ENCODE assay signal across 1 cellular context in the genomic region with DNA sequence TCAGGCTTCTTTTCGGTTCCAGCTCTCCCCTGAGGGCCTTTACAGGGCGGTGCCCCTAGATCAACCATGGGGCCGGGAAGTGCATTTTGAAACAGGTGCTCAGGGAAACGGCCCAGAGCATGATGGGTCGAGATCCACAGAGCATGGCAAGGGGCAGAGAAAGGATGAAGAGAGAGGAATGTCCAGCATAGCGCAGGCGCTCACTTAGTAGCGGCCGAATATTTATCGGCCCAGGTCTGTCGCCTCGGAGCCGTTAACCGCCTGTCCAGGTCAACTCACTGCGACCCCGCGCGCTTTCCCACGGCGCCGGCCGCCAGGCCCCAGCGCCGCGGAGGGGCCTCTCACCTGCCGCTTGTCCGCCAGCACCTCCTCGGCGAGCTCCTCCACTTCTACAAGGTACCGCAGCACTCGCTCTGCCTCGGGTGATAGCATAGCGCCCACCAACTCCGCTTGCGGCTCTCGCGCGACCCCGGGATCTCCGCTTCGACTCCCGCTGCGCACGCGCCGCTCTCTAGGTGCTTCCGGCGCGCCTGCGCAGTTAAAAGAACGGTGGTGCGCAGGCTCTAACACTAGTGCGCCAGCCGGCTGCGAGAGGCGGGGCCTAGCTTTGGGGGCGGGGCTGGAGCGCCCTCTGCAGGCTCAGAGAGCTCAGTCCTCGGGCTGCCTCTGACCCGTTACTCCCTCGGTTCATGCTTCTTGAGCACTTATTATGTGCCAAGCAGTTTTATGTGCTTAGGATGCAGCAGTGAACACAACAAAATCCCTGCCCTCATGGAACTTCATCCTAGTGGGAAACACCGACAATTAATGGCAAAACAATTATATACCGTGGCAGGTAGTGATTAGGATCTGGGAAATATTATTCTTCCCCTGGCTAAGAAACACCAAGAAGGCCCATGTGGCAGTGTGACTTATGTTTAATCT.
TF ChIP-seq lines count a peak whose summit lies in the region.

PDRG1 (minus strand) TSS at position 517 of the 924 bp plus-strand sequence; CDS start at position 432, 85 bp downstream.

TF ChIP-seq in HepG2, 621 proteins besides CTCF, POLR2A, EP300 and RAD21 (continued from another document and continues in another):
- TF ChIP-seq HMGA1 (CRISPR knock-in tag; conservative IDR thresholded peaks at IDR 0.05): no peak
- no peak for TF ChIP-seq TCF7 (IDR thresholded peaks at IDR 0.05; ENCODE audit: low read depth)
- no peak for TF ChIP-seq SRF (IDR thresholded peaks at IDR 0.05; ENCODE audit: low read depth, low read length)
- TF ChIP-seq MBNL3 (CRISPR knock-in tag; conservative IDR thresholded peaks at IDR 0.05): no peak
- no peak for TF ChIP-seq ZNF512 (CRISPR knock-in tag; IDR thresholded peaks at IDR 0.05)
- TF ChIP-seq, protein P1, sequence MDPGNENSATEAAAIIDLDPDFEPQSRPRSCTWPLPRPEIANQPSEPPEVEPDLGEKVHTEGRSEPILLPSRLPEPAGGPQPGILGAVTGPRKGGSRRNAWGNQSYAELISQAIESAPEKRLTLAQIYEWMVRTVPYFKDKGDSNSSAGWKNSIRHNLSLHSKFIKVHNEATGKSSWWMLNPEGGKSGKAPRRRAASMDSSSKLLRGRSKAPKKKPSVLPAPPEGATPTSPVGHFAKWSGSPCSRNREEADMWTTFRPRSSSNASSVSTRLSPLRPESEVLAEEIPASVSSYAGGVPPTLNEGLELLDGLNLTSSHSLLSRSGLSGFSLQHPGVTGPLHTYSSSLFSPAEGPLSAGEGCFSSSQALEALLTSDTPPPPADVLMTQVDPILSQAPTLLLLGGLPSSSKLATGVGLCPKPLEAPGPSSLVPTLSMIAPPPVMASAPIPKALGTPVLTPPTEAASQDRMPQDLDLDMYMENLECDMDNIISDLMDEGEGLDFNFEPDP (CRISPR knock-in tag; conservative IDR thresholded peaks at IDR 0.05): no peak
- TF ChIP-seq ZNF333 (CRISPR knock-in tag; IDR thresholded peaks at IDR 0.05; ENCODE audit: borderline replicate concordance): peak; percentile 68; the same call in 1 of the 2 replicates
- no peak for TF ChIP-seq MBD4 (IDR thresholded peaks at IDR 0.05; ENCODE audit: borderline replicate concordance, low read length)
- TF ChIP-seq, protein P2, sequence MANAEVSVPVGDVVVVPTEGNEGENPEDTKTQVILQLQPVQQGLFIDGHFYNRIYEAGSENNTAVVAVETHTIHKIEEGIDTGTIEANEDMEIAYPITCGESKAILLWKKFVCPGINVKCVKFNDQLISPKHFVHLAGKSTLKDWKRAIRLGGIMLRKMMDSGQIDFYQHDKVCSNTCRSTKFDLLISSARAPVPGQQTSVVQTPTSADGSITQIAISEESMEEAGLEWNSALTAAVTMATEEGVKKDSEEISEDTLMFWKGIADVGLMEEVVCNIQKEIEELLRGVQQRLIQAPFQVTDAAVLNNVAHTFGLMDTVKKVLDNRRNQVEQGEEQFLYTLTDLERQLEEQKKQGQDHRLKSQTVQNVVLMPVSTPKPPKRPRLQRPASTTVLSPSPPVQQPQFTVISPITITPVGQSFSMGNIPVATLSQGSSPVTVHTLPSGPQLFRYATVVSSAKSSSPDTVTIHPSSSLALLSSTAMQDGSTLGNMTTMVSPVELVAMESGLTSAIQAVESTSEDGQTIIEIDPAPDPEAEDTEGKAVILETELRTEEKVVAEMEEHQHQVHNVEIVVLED (CRISPR knock-in tag; IDR thresholded peaks at IDR 0.05; ENCODE audit: borderline replicate concordance): peak; percentile 87; the same call in 1 of the 2 replicates
- TF ChIP-seq ZNF879 (CRISPR knock-in tag; IDR thresholded peaks at IDR 0.05): peak; percentile 75; the same call in 1 of the 2 replicates
- no peak for TF ChIP-seq CENPT (CRISPR knock-in tag; IDR thresholded peaks at IDR 0.05; ENCODE audit: low read depth)
- TF ChIP-seq ZKSCAN5 (CRISPR knock-in tag; IDR thresholded peaks at IDR 0.05): no peak
- TF ChIP-seq, protein P3, sequence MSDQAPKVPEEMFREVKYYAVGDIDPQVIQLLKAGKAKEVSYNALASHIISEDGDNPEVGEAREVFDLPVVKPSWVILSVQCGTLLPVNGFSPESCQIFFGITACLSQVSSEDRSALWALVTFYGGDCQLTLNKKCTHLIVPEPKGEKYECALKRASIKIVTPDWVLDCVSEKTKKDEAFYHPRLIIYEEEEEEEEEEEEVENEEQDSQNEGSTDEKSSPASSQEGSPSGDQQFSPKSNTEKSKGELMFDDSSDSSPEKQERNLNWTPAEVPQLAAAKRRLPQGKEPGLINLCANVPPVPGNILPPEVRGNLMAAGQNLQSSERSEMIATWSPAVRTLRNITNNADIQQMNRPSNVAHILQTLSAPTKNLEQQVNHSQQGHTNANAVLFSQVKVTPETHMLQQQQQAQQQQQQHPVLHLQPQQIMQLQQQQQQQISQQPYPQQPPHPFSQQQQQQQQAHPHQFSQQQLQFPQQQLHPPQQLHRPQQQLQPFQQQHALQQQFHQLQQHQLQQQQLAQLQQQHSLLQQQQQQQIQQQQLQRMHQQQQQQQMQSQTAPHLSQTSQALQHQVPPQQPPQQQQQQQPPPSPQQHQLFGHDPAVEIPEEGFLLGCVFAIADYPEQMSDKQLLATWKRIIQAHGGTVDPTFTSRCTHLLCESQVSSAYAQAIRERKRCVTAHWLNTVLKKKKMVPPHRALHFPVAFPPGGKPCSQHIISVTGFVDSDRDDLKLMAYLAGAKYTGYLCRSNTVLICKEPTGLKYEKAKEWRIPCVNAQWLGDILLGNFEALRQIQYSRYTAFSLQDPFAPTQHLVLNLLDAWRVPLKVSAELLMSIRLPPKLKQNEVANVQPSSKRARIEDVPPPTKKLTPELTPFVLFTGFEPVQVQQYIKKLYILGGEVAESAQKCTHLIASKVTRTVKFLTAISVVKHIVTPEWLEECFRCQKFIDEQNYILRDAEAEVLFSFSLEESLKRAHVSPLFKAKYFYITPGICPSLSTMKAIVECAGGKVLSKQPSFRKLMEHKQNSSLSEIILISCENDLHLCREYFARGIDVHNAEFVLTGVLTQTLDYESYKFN (CRISPR knock-in tag; conservative IDR thresholded peaks at IDR 0.05): no peak; the same call in 1 of the 2 replicates
- TF ChIP-seq, protein P4, sequence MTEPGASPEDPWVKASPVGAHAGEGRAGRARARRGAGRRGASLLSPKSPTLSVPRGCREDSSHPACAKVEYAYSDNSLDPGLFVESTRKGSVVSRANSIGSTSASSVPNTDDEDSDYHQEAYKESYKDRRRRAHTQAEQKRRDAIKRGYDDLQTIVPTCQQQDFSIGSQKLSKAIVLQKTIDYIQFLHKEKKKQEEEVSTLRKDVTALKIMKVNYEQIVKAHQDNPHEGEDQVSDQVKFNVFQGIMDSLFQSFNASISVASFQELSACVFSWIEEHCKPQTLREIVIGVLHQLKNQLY (CRISPR knock-in tag; IDR thresholded peaks at IDR 0.05): peak; percentile 77
- TF ChIP-seq HMG20B (CRISPR knock-in tag; conservative IDR thresholded peaks at IDR 0.05): no peak
- TF ChIP-seq ZFP36L2 (CRISPR knock-in tag; IDR thresholded peaks at IDR 0.05): peak; percentile 86; the same call in 1 of the 2 replicates
- TF ChIP-seq, protein P5, sequence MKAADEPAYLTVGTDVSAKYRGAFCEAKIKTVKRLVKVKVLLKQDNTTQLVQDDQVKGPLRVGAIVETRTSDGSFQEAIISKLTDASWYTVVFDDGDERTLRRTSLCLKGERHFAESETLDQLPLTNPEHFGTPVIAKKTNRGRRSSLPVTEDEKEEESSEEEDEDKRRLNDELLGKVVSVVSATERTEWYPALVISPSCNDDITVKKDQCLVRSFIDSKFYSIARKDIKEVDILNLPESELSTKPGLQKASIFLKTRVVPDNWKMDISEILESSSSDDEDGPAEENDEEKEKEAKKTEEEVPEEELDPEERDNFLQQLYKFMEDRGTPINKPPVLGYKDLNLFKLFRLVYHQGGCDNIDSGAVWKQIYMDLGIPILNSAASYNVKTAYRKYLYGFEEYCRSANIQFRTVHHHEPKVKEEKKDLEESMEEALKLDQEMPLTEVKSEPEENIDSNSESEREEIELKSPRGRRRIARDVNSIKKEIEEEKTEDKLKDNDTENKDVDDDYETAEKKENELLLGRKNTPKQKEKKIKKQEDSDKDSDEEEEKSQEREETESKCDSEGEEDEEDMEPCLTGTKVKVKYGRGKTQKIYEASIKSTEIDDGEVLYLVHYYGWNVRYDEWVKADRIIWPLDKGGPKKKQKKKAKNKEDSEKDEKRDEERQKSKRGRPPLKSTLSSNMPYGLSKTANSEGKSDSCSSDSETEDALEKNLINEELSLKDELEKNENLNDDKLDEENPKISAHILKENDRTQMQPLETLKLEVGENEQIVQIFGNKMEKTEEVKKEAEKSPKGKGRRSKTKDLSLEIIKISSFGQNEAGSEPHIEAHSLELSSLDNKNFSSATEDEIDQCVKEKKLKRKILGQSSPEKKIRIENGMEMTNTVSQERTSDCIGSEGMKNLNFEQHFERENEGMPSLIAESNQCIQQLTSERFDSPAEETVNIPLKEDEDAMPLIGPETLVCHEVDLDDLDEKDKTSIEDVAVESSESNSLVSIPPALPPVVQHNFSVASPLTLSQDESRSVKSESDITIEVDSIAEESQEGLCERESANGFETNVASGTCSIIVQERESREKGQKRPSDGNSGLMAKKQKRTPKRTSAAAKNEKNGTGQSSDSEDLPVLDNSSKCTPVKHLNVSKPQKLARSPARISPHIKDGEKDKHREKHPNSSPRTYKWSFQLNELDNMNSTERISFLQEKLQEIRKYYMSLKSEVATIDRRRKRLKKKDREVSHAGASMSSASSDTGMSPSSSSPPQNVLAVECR (CRISPR knock-in tag; IDR thresholded peaks at IDR 0.05; ENCODE audit: borderline replicate concordance): peak; percentile 93
- TF ChIP-seq TEAD2 (CRISPR knock-in tag; IDR thresholded peaks at IDR 0.05): peak; percentile 61; the same call in 1 of the 2 replicates
- no peak for TF ChIP-seq NFE2L2 (IDR thresholded peaks at IDR 0.05; ENCODE audit: low read length)
- TF ChIP-seq REXO4 (CRISPR knock-in tag; IDR thresholded peaks at IDR 0.05; ENCODE audit: borderline replicate concordance): no peak
- peak; percentile 72; the same call in 1 of the 2 replicates for TF ChIP-seq ZKSCAN8 (CRISPR knock-in tag; IDR thresholded peaks at IDR 0.05; ENCODE audit: borderline replicate concordance)
- no peak for TF ChIP-seq NCOA5 (CRISPR knock-in tag; IDR thresholded peaks at IDR 0.05)
- TF ChIP-seq, protein P6, sequence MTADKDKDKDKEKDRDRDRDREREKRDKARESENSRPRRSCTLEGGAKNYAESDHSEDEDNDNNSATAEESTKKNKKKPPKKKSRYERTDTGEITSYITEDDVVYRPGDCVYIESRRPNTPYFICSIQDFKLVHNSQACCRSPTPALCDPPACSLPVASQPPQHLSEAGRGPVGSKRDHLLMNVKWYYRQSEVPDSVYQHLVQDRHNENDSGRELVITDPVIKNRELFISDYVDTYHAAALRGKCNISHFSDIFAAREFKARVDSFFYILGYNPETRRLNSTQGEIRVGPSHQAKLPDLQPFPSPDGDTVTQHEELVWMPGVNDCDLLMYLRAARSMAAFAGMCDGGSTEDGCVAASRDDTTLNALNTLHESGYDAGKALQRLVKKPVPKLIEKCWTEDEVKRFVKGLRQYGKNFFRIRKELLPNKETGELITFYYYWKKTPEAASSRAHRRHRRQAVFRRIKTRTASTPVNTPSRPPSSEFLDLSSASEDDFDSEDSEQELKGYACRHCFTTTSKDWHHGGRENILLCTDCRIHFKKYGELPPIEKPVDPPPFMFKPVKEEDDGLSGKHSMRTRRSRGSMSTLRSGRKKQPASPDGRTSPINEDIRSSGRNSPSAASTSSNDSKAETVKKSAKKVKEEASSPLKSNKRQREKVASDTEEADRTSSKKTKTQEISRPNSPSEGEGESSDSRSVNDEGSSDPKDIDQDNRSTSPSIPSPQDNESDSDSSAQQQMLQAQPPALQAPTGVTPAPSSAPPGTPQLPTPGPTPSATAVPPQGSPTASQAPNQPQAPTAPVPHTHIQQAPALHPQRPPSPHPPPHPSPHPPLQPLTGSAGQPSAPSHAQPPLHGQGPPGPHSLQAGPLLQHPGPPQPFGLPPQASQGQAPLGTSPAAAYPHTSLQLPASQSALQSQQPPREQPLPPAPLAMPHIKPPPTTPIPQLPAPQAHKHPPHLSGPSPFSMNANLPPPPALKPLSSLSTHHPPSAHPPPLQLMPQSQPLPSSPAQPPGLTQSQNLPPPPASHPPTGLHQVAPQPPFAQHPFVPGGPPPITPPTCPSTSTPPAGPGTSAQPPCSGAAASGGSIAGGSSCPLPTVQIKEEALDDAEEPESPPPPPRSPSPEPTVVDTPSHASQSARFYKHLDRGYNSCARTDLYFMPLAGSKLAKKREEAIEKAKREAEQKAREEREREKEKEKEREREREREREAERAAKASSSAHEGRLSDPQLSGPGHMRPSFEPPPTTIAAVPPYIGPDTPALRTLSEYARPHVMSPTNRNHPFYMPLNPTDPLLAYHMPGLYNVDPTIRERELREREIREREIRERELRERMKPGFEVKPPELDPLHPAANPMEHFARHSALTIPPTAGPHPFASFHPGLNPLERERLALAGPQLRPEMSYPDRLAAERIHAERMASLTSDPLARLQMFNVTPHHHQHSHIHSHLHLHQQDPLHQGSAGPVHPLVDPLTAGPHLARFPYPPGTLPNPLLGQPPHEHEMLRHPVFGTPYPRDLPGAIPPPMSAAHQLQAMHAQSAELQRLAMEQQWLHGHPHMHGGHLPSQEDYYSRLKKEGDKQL (CRISPR knock-in tag; IDR thresholded peaks at IDR 0.05; ENCODE audit: low read depth): no peak; the same call in 1 of the 2 replicates
- TF ChIP-seq, protein P7, sequence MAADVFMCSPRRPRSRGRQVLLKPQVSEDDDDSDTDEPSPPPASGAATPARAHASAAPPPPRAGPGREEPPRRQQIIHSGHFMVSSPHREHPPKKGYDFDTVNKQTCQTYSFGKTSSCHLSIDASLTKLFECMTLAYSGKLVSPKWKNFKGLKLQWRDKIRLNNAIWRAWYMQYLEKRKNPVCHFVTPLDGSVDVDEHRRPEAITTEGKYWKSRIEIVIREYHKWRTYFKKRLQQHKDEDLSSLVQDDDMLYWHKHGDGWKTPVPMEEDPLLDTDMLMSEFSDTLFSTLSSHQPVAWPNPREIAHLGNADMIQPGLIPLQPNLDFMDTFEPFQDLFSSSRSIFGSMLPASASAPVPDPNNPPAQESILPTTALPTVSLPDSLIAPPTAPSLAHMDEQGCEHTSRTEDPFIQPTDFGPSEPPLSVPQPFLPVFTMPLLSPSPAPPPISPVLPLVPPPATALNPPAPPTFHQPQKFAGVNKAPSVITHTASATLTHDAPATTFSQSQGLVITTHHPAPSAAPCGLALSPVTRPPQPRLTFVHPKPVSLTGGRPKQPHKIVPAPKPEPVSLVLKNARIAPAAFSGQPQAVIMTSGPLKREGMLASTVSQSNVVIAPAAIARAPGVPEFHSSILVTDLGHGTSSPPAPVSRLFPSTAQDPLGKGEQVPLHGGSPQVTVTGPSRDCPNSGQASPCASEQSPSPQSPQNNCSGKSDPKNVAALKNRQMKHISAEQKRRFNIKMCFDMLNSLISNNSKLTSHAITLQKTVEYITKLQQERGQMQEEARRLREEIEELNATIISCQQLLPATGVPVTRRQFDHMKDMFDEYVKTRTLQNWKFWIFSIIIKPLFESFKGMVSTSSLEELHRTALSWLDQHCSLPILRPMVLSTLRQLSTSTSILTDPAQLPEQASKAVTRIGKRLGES (CRISPR knock-in tag; IDR thresholded peaks at IDR 0.05; ENCODE audit: borderline replicate concordance): peak; percentile 69
- 0 out of 2 replicates have a peak, but pooled peaks have one; percentile 68 for TF ChIP-seq TARDBP (CRISPR knock-in tag; IDR thresholded peaks at IDR 0.05)
- peak; percentile 75 for TF ChIP-seq YY1 (IDR thresholded peaks at IDR 0.05; ENCODE audit: insufficient read depth, insufficient replicate concordance, low read depth, low read length)
